Comparison of ENCODE assay signal across 8 cellular contexts in genomic region chr14:99884834-99885648, GRCh38.
A peak's percentile ranks its signal among the peaks of the same experiment; 100 is the strongest.
DNase-seq lines count a peak whose midpoint lies in the region; ATAC-seq and TF ChIP-seq lines count a peak whose summit lies in the region.
"Had no signal": no experiment of that assay in that cellular context is flagged by ENCODE, and none has a peak within 500 bp of the region (broad histone marks: within the 10 kb centered on the region; RNA-seq: fewer than 3 reads in every experiment).

No MANE protein-coding gene starts in this region.

- peaks cover 13% of the 10 kb centered on the region for H3K4me1 Mint-ChIP-seq in neural crest cell
- H3K4me1 Mint-ChIP-seq: activated naive CD4-positive, alpha-beta T cell treated with anti-CD3 and anti-CD28 coated beads, Interleukin-2, amount 50 U/mL, for 24 hours had no signal

- H2AFZ ChIP-seq in SU-DHL-6 (ENCODE audit: low read depth, low read length, severe bottlenecking), result no peak overlapping the region

- H3K9me3 ChIP-seq in SU-DHL-6 (ENCODE audit: insufficient read depth, low read length), result no peaks in the 10 kb centered on the region

- H3K4me2 ChIP-seq in SU-DHL-6 (ENCODE audit: low read depth, low read length, poor library complexity, severe bottlenecking), result no peak overlapping the region

- no peaks in the 10 kb centered on the region for H3F3A ChIP-seq in SU-DHL-6 (ENCODE audit: insufficient read depth)

- no peaks in the 10 kb centered on the region for H3K79me2 ChIP-seq in SU-DHL-6 (ENCODE audit: insufficient read depth, low read length)

- H4K20me1 ChIP-seq in SU-DHL-6 (ENCODE audit: low read depth, low read length), result no peaks in the 10 kb centered on the region

- no peaks in the 10 kb centered on the region for H3K9me3 Mint-ChIP-seq in neural crest cell
- H3K9me3 Mint-ChIP-seq: activated naive CD4-positive, alpha-beta T cell treated with anti-CD3 and anti-CD28 coated beads, Interleukin-2, amount 50 U/mL, for 24 hours had no signal

- no peaks in the 10 kb centered on the region for H3K9me2 ChIP-seq in SU-DHL-6 (replicated peaks; ENCODE audit: insufficient read depth, low read length)

- TF ChIP-seq CTCF in SU-DHL-6 (IDR thresholded peaks at IDR 0.05; ENCODE audit: insufficient read depth, low read length, poor library complexity, severe bottlenecking) (peak; percentile 44), fibroblast of mammary gland (conservative IDR thresholded peaks at IDR 0.05; ENCODE audit: control insufficient read depth, insufficient read depth, low read depth, low read length) (peak; percentile 75), neural crest cell (conservative IDR thresholded peaks at IDR 0.05) (peak; percentile 91)

- H3K4me3 ChIP-seq in SU-DHL-6 (ENCODE audit: insufficient read depth, low read length, poor library complexity, severe bottlenecking), result no peak overlapping the region
- no peak overlapping the region for H3K4me3 ChIP-seq in fibroblast of mammary gland (ENCODE audit: control insufficient read depth, low read depth, low read length)

- H3K27ac Mint-ChIP-seq in neural crest cell (ENCODE audit: unreplicated experiment), result no peak overlapping the region
- H3K27ac Mint-ChIP-seq: activated naive CD4-positive, alpha-beta T cell treated with anti-CD3 and anti-CD28 coated beads, Interleukin-2, amount 50 U/mL, for 24 hours had no signal

- ATAC-seq in GM21447 (IDR thresholded peaks at IDR 0.05; ENCODE audit: unreplicated experiment), result peak; percentile 60
- no peak for ATAC-seq in HG03135 (IDR thresholded peaks at IDR 0.05; ENCODE audit: unreplicated experiment)

- no peaks in the 10 kb centered on the region for H3K36me3 ChIP-seq in SU-DHL-6 (ENCODE audit: low read length)

- H3K4me3 Mint-ChIP-seq in neural crest cell, result no peak overlapping the region
- H3K4me3 Mint-ChIP-seq: activated naive CD4-positive, alpha-beta T cell treated with anti-CD3 and anti-CD28 coated beads, Interleukin-2, amount 50 U/mL, for 24 hours had no signal

- peak; percentile 57 for DNase-seq in Daoy (ENCODE audit: low read depth)
- peak; percentile 5 for DNase-seq in NCI-H1105 (lab: John Stamatoyannopoulos, UW)
- peak; percentile 76 for DNase-seq in fibroblast of mammary gland (ENCODE audit: low read depth)
- no peak for DNase-seq in neural crest cell (ENCODE audit: low read depth, low spot score)

- H3K9ac ChIP-seq in SU-DHL-6 (ENCODE audit: low read length), result no peak overlapping the region

- H3K27me3 ChIP-seq in SU-DHL-6 (ENCODE audit: low read length), result no peaks in the 10 kb centered on the region

- H3K27ac ChIP-seq in SU-DHL-6 (ENCODE audit: low read depth, low read length), result no peak overlapping the region

- no peaks in the 10 kb centered on the region for H3K36me3 Mint-ChIP-seq in neural crest cell (ENCODE audit: low read depth)
- H3K36me3 Mint-ChIP-seq: activated naive CD4-positive, alpha-beta T cell treated with anti-CD3 and anti-CD28 coated beads, Interleukin-2, amount 50 U/mL, for 24 hours had no signal

- H3K27me3 Mint-ChIP-seq in neural crest cell (ENCODE audit: low read depth), result no peaks in the 10 kb centered on the region
